Comparison of ENCODE assay signal across 18 cellular contexts in the genomic region with DNA sequence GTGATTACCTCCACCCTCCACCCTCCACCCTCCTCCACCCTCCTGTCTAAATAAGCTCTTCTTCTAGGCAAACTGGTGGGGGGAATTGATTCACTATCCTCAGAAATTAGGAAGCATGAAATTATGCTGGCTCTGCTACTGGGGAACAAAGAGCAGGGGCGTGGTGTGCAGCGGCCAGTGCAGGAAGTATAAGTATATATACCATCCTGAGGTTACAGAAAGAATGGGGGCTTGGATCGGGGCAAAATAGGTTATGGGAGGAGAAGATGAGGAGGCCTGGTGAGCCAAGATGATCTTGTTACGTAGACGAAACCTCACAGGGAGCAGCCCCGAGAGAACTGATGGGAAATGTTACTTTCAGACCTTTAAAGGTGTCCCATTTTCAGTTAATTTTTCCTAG. TPM values are rescaled to one million over a fixed set of nuclear protein-coding genes. Genes with fewer than 3 reads are reported as not detected.
DNase-seq lines count a peak whose midpoint lies in the region; ATAC-seq, FAIRE-seq and TF ChIP-seq lines count a peak whose summit lies in the region.
"Had no signal": no experiment of that assay in that cellular context is flagged by ENCODE, and none has a peak within 500 bp of the region (broad histone marks: within the 10 kb centered on the region; RNA-seq: fewer than 3 reads in every experiment).

No MANE protein-coding gene starts in this region.

- H3K9me3 Mint-ChIP-seq in activated CD8-positive, alpha-beta T cell treated with anti-CD3 and anti-CD28 coated beads for 36 hours = no peaks in the 10 kb centered on the region
- H3K9me3 Mint-ChIP-seq in activated CD8-positive, alpha-beta T cell treated with anti-CD3 and anti-CD28 coated beads, Interleukin-2, amount 10 ng/mL, durations not matched to agents 7 days and 5 days (ENCODE audit: insufficient read depth) = no peaks in the 10 kb centered on the region
- H3K9me3 Mint-ChIP-seq in stimulated activated memory B cell treated with anti-CD40 and anti-IgM and Interleukin-4, amounts not matched to agents 10 μg/mL and 1 μg/mL and 100 μg/mL, for 72 hours = no peaks in the 10 kb centered on the region
- peaks cover 10% of the 10 kb centered on the region for H3K9me3 Mint-ChIP-seq in Caco-2 (ENCODE audit: unreplicated experiment)

- no peak for TF ChIP-seq CTCF in activated CD8-positive, alpha-beta T cell treated with anti-CD3 and anti-CD28 coated beads for 36 hours (IDR thresholded peaks at IDR 0.05)
- TF ChIP-seq CTCF in OCI-LY7 (conservative IDR thresholded peaks at IDR 0.05; ENCODE audit: low read length) (no peak), pancreas (IDR thresholded peaks at IDR 0.05) (no peak), Caco-2 (IDR thresholded peaks at IDR 0.05; ENCODE audit: insufficient read depth in 1 of 2, low read depth in 1 of 2, low read length in 1 of 2, severe bottlenecking in 1 of 2, unreplicated experiment in 1 of 2) (no peak)

- peak overlapping the region; percentile 11 for H3K27ac Mint-ChIP-seq in activated CD8-positive, alpha-beta T cell treated with anti-CD3 and anti-CD28 coated beads for 36 hours
- H3K27ac Mint-ChIP-seq in activated CD8-positive, alpha-beta T cell treated with anti-CD3 and anti-CD28 coated beads, Interleukin-2, amount 10 ng/mL, durations not matched to agents 7 days and 5 days = no peak overlapping the region
- H3K27ac Mint-ChIP-seq in stimulated activated memory B cell treated with anti-CD40 and anti-IgM and Interleukin-4, amounts not matched to agents 10 μg/mL and 1 μg/mL and 100 μg/mL, for 72 hours = peak overlapping the region; percentile 86
- no peak overlapping the region for H3K27ac Mint-ChIP-seq in Caco-2 (ENCODE audit: unreplicated experiment)
- H3K27ac Mint-ChIP-seq: activated naive CD8-positive, alpha-beta T cell had no signal

- WGBS in esophagus, 2 donors = 51 to 74% methylated on average over 6 of the region's 6 CpGs
- WGBS in pancreas, 2 donors = 89 to 90% methylated on average over 6 of the region's 6 CpGs

- H3K36me3 Mint-ChIP-seq in activated CD8-positive, alpha-beta T cell treated with anti-CD3 and anti-CD28 coated beads for 36 hours (ENCODE audit: low read depth) = no peaks in the 10 kb centered on the region
- no peaks in the 10 kb centered on the region for H3K36me3 Mint-ChIP-seq in activated CD8-positive, alpha-beta T cell treated with anti-CD3 and anti-CD28 coated beads, Interleukin-2, amount 10 ng/mL, durations not matched to agents 7 days and 5 days (ENCODE audit: low read depth)
- no peaks in the 10 kb centered on the region for H3K36me3 Mint-ChIP-seq in stimulated activated memory B cell treated with anti-CD40 and anti-IgM and Interleukin-4, amounts not matched to agents 10 μg/mL and 1 μg/mL and 100 μg/mL, for 72 hours
- H3K36me3 Mint-ChIP-seq in Caco-2 (ENCODE audit: insufficient read depth, unreplicated experiment) = no peaks in the 10 kb centered on the region
- H3K36me3 Mint-ChIP-seq: activated naive CD8-positive, alpha-beta T cell had no signal

- CTCF ChIA-PET in activated CD8-positive, alpha-beta T cell treated with anti-CD3 and anti-CD28 coated beads for 36 hours (lab: Charles Lee) = no interaction called here
- CTCF ChIA-PET in activated CD8-positive, alpha-beta T cell treated with anti-CD3 and anti-CD28 coated beads, Interleukin-2, amount 10 ng/mL, durations not matched to agents 7 days and 5 days (lab: Charles Lee) = interaction anchor here (1.0 to 8.2 kb wide), 2 partner anchors 90 to 406 kb away, joined by 3 to 201 read pairs; no protein-coding TSS in a partner anchor
- CTCF ChIA-PET in OCI-LY7 (lab: Charles Lee; ENCODE audit: unreplicated experiment) = interaction anchor here (0.6 to 1.0 kb wide), 3 partner anchors 11 to 92 kb away, joined by 3 to 5 read pairs (median 3); no protein-coding TSS in a partner anchor
- CTCF ChIA-PET in Caco-2 (lab: Charles Lee) = no interaction called here

- H2AFZ ChIP-seq in OCI-LY7 (ENCODE audit: low read length) = no peak overlapping the region; the same call in 1 of the 2 replicates

- peaks cover 42% of the 10 kb centered on the region for H3K4me1 Mint-ChIP-seq in activated CD8-positive, alpha-beta T cell treated with anti-CD3 and anti-CD28 coated beads for 36 hours (ENCODE audit: low read depth)
- H3K4me1 Mint-ChIP-seq in activated CD8-positive, alpha-beta T cell treated with anti-CD3 and anti-CD28 coated beads, Interleukin-2, amount 10 ng/mL, durations not matched to agents 7 days and 5 days (ENCODE audit: low read depth) = peaks cover 46% of the 10 kb centered on the region
- H3K4me1 Mint-ChIP-seq in stimulated activated memory B cell treated with anti-CD40 and anti-IgM and Interleukin-4, amounts not matched to agents 10 μg/mL and 1 μg/mL and 100 μg/mL, for 72 hours = peaks cover 89% of the 10 kb centered on the region
- H3K4me1 Mint-ChIP-seq in Caco-2 (ENCODE audit: low read depth, unreplicated experiment) = no peaks in the 10 kb centered on the region

- H3K36me3 ChIP-seq in OCI-LY7 (ENCODE audit: insufficient read depth, low read length) (peaks cover 6% of the 10 kb centered on the region; the same call in 1 of the 2 replicates), esophagus (ENCODE audit: control insufficient read depth in 2 of 2, insufficient read depth in 2 of 2, low read length in 1 of 2) (no peaks in the 10 kb centered on the region), pancreas (no peaks in the 10 kb centered on the region), Caco-2 (ENCODE audit: control insufficient read depth, insufficient read depth, low read length) (no peaks in the 10 kb centered on the region)
- H3K36me3 ChIP-seq: left ventricle myocardium inferior, SJSA1, thoracic aorta had no signal

- no peak for FAIRE-seq in pancreas (lab: Jason Lieb, UNC)
- FAIRE-seq: GM18507 had no signal

- H3K27me3 Mint-ChIP-seq in activated CD8-positive, alpha-beta T cell treated with anti-CD3 and anti-CD28 coated beads for 36 hours = no peaks in the 10 kb centered on the region
- no peaks in the 10 kb centered on the region for H3K27me3 Mint-ChIP-seq in activated CD8-positive, alpha-beta T cell treated with anti-CD3 and anti-CD28 coated beads, Interleukin-2, amount 10 ng/mL, durations not matched to agents 7 days and 5 days (ENCODE audit: low read depth)
- no peaks in the 10 kb centered on the region for H3K27me3 Mint-ChIP-seq in stimulated activated memory B cell treated with anti-CD40 and anti-IgM and Interleukin-4, amounts not matched to agents 10 μg/mL and 1 μg/mL and 100 μg/mL, for 72 hours
- no peaks in the 10 kb centered on the region for H3K27me3 Mint-ChIP-seq in Caco-2 (ENCODE audit: insufficient read depth, unreplicated experiment)
- H3K27me3 Mint-ChIP-seq: activated naive CD8-positive, alpha-beta T cell had no signal

- no peak for DNase-seq in activated CD8-positive, alpha-beta T cell treated with anti-CD3 and anti-CD28 coated beads for 36 hours
- no peak for DNase-seq in activated CD8-positive, alpha-beta T cell treated with anti-CD3 and anti-CD28 coated beads, Interleukin-2, amount 10 ng/mL, durations not matched to agents 7 days and 5 days
- DNase-seq in OCI-LY7 (ENCODE audit: low spot score) (no peak), NCI-H446 treated with DMSO at 0.1 percent for 48 hours (lab: John Stamatoyannopoulos, UW) (no peak), pancreas (no peak), Caco-2 (no peak)
- DNase-seq: ACHN, erythroblast, hypothalamus, left ventricle myocardium inferior, NCI-H82 had no signal

- ATAC-seq in activated CD8-positive, alpha-beta T cell treated with anti-CD3 and anti-CD28 coated beads for 36 hours = peak; percentile 43
- no peak for ATAC-seq in activated CD8-positive, alpha-beta T cell treated with anti-CD3 and anti-CD28 coated beads, Interleukin-2, amount 10 ng/mL, durations not matched to agents 7 days and 5 days
- no peak for ATAC-seq in stimulated activated memory B cell treated with anti-CD40 and anti-IgM and Interleukin-4, amounts not matched to agents 10 μg/mL and 1 μg/mL and 100 μg/mL, for 72 hours
- ATAC-seq in pancreas = no peak

- H3K4me3 Mint-ChIP-seq in activated CD8-positive, alpha-beta T cell treated with anti-CD3 and anti-CD28 coated beads for 36 hours = no peak overlapping the region
- no peak overlapping the region for H3K4me3 Mint-ChIP-seq in activated CD8-positive, alpha-beta T cell treated with anti-CD3 and anti-CD28 coated beads, Interleukin-2, amount 10 ng/mL, durations not matched to agents 7 days and 5 days
- H3K4me3 Mint-ChIP-seq in stimulated activated memory B cell treated with anti-CD40 and anti-IgM and Interleukin-4, amounts not matched to agents 10 μg/mL and 1 μg/mL and 100 μg/mL, for 72 hours = no peak overlapping the region
- H3K4me3 Mint-ChIP-seq in Caco-2 (ENCODE audit: unreplicated experiment) = no peak overlapping the region
- H3K4me3 Mint-ChIP-seq: activated naive CD8-positive, alpha-beta T cell had no signal

- BruUV-seq in OCI-LY7 (replicated peaks; lab: Mats Ljungman, UMichigan) (no TSS peak), Caco-2 (replicated peaks; lab: Mats Ljungman, UMichigan) (no TSS peak)

- no peaks in the 10 kb centered on the region for H3K9me2 ChIP-seq in OCI-LY7 (ENCODE audit: insufficient read depth, low read length)

- no peaks in the 10 kb centered on the region for H3K79me2 ChIP-seq in OCI-LY7 (ENCODE audit: insufficient read depth, low read depth, low read length)

- POLR2A ChIA-PET in activated CD8-positive, alpha-beta T cell treated with anti-CD3 and anti-CD28 coated beads for 36 hours (lab: Charles Lee) = interaction anchor here (1.5 kb wide), 1 partner anchor 62 kb away, joined by 3 read pairs; no protein-coding TSS in a partner anchor
- POLR2A ChIA-PET in activated CD8-positive, alpha-beta T cell treated with anti-CD3 and anti-CD28 coated beads, Interleukin-2, amount 10 ng/mL, durations not matched to agents 7 days and 5 days (lab: Charles Lee) = no interaction called here
- POLR2A ChIA-PET in OCI-LY7 (lab: Charles Lee) = interaction anchor here (0.5 to 10.0 kb wide), 6 partner anchors 9 to 395 kb away, joined by 3 to 308 read pairs (median 6); partner anchors contain the start of gene NAMPT
- POLR2A ChIA-PET in Caco-2 (lab: Charles Lee) = no interaction called here

- peaks cover 100% of the 10 kb centered on the region for H3K4me1 ChIP-seq in OCI-LY7 (ENCODE audit: insufficient read depth, low read length, poor library complexity, severe bottlenecking)
- H3K4me1 ChIP-seq in esophagus (ENCODE audit: control insufficient read depth in 2 of 2, insufficient read depth in 2 of 2, low read length in 1 of 2) = peaks cover 10 to 38% of the 10 kb centered on the region in 2 donors
- H3K4me1 ChIP-seq in pancreas = peaks cover 0 to 5% (median 0%) of the 10 kb centered on the region in 3 donors
- H3K4me1 ChIP-seq in Caco-2 = peaks cover 20% of the 10 kb centered on the region

- H4K20me1 ChIP-seq in OCI-LY7 (ENCODE audit: insufficient read depth, low read length) = no peaks in the 10 kb centered on the region

- peak overlapping the region; percentile 80 for H3K4me2 ChIP-seq in OCI-LY7 (ENCODE audit: low read length)

- H3K27ac ChIP-seq in OCI-LY7 (ENCODE audit: low read depth, low read length, poor library complexity, severe bottlenecking) (peak overlapping the region; percentile 98), esophagus (ENCODE audit: low read depth in 2 of 2, low read length in 1 of 2) (peak overlapping the region; percentile 78 to 79), pancreas (no peak overlapping the region)
- H3K27ac ChIP-seq: SJSA1, thoracic aorta had no signal

- H3K27me3 ChIP-seq in esophagus (ENCODE audit: control insufficient read depth in 1 of 2, insufficient read depth in 2 of 2, low read length in 2 of 2) (no peaks in the 10 kb centered on the region), pancreas (no peaks in the 10 kb centered on the region), Caco-2 (replicated peaks; ENCODE audit: control insufficient read depth, insufficient read depth, low read length) (no peaks in the 10 kb centered on the region)
- H3K27me3 ChIP-seq: SJSA1 had no signal

- H3K4me3 ChIP-seq in OCI-LY7 (ENCODE audit: low read depth, low read length, poor library complexity, severe bottlenecking) = peak overlapping the region; percentile 1
- no peak overlapping the region for H3K4me3 ChIP-seq in esophagus (ENCODE audit: low read depth in 1 of 2, low read length in 2 of 2)
- H3K4me3 ChIP-seq in pancreas = no peak overlapping the region
- H3K4me3 ChIP-seq in Caco-2 (ENCODE audit: low read depth, low read length) = no peak overlapping the region
- H3K4me3 ChIP-seq: left ventricle myocardium inferior, SJSA1, skin epidermis, thoracic aorta had no signal

- intact Hi-C loops in activated CD8-positive, alpha-beta T cell treated with anti-CD3 and anti-CD28 coated beads for 36 hours (cut with micrococcal nuclease) = no loop called here
- intact Hi-C loops in OCI-LY7 (cut with micrococcal nuclease; ENCODE audit: unreplicated experiment) = no loop called here
- intact Hi-C loops in pancreas (cut with DNase I) = loop anchor here in 1 of 3 donors (10.0 kb wide), 1 partner anchor 92 kb away; no protein-coding TSS in a partner anchor
- intact Hi-C loops in Caco-2 (cut with micrococcal nuclease; ENCODE audit: unreplicated experiment) = no loop called here

- H3K9me3 ChIP-seq in OCI-LY7 (ENCODE audit: low read length) (peaks cover 8% of the 10 kb centered on the region), esophagus (ENCODE audit: control insufficient read depth in 2 of 2, insufficient read depth in 1 of 2, low read depth in 1 of 2, low read length in 1 of 2) (no peaks in the 10 kb centered on the region), pancreas (no peaks in the 10 kb centered on the region), Caco-2 (no peaks in the 10 kb centered on the region)
- H3K9me3 ChIP-seq: left ventricle myocardium inferior, SJSA1, thoracic aorta had no signal

RNA-seq across cellular contexts. Expression of gene SYPL1, which starts 49.1 kb away (rescaled TPM):
- total RNA-seq in activated CD8-positive, alpha-beta T cell treated with anti-CD3 and anti-CD28 coated beads for 36 hours = 10 to 100 TPM; 40.1 to 44.6 TPM
- 10 to 100 TPM; 51.3 to 52.4 TPM for total RNA-seq in activated CD8-positive, alpha-beta T cell treated with anti-CD3 and anti-CD28 coated beads, Interleukin-2, amount 10 ng/mL, durations not matched to agents 7 days and 5 days
- 30.4 and 34.1 TPM in 2 replicates for total RNA-seq in OCI-LY7 (2014; rRNA removed; shearing (Covaris generic))
- total RNA-seq in OCI-LY7 (2022) (112 and 118 TPM in 2 replicates), pancreas (10 to 100 TPM; 23.4 to 44.7 (median 33.5) TPM), Caco-2 (2022) (78.7 and 81.0 TPM in 2 replicates)
- polyA plus RNA-seq in esophagus (100 to 1,000 TPM in 1 of 2 donors, 10 to 100 TPM in 1; 66.3 to 101 TPM), pancreas (10 to 100 TPM; 16.4 to 38.6 TPM)

Comparison
In these comparisons a context has a peak if more than half of its experiments do, and no peak if none do; other contexts are left out.
1. H3K27ac Mint-ChIP-seq: peak in activated CD8-positive, alpha-beta T cell treated with anti-CD3 and anti-CD28 coated beads for 36 hours (single experiment) and stimulated activated memory B cell treated with anti-CD40 and anti-IgM and Interleukin-4, amounts not matched to agents 10 μg/mL and 1 μg/mL and 100 μg/mL, for 72 hours (single experiment); none in activated CD8-positive, alpha-beta T cell treated with anti-CD3 and anti-CD28 coated beads, Interleukin-2, amount 10 ng/mL, durations not matched to agents 7 days and 5 days (single experiment) and Caco-2 (single experiment).
2. CTCF ChIA-PET loops: an anchor here in activated CD8-positive, alpha-beta T cell treated with anti-CD3 and anti-CD28 coated beads, Interleukin-2, amount 10 ng/mL, durations not matched to agents 7 days and 5 days (1.0 to 8.2 kb wide) and OCI-LY7 (0.6 to 1.0 kb wide); none called in activated CD8-positive, alpha-beta T cell treated with anti-CD3 and anti-CD28 coated beads for 36 hours and Caco-2.
3. POLR2A ChIA-PET loops: an anchor here in activated CD8-positive, alpha-beta T cell treated with anti-CD3 and anti-CD28 coated beads for 36 hours (1.5 kb wide) and OCI-LY7 (0.5 to 10.0 kb wide); none called in activated CD8-positive, alpha-beta T cell treated with anti-CD3 and anti-CD28 coated beads, Interleukin-2, amount 10 ng/mL, durations not matched to agents 7 days and 5 days and Caco-2.
4. H3K27ac ChIP-seq: peak in OCI-LY7 (single experiment) and esophagus (2 of 2); none in pancreas (0 of 4).